In genomic region chr2:216013080-216013909, GRCh38 we compare ENCODE assay signal across 8 cellular contexts. TPM values are rescaled to one million over a fixed set of nuclear protein-coding genes. Genes with fewer than 3 reads are reported as not detected.
A peak's percentile ranks its signal among the peaks of the same experiment; 100 is the strongest.
DNase-seq lines count a peak whose midpoint lies in the region; ATAC-seq lines count a peak whose summit lies in the region.

TSS of gene MREG (minus strand) at chr2:216013551. CDS start at chr2:216013327, 224 bp downstream.

- no peaks in the 10 kb centered on the region for H3K27me3 Mint-ChIP-seq in CD4-positive, alpha-beta memory T cell
- H3K27me3 Mint-ChIP-seq in memory B cell, result no peaks in the 10 kb centered on the region

- peak within 1 kb of the TSS in 1 of 2 donors; percentile 63 for H3K4me3 ChIP-seq in CD4-positive, alpha-beta memory T cell (ENCODE audit: low read length in 2 of 2)
- peak within 1 kb of the TSS; percentile 69 for H3K4me3 ChIP-seq in effector memory CD4-positive, alpha-beta T cell (ENCODE audit: insufficient read depth, low read depth, low read length, poor library complexity, severe bottlenecking)

- H3K4me1 Mint-ChIP-seq in CD4-positive, alpha-beta memory T cell, result peaks cover 39 to 61% (median 46%) of the 10 kb centered on the region in 4 donors
- H3K4me1 Mint-ChIP-seq in memory B cell, result peaks cover 43% of the 10 kb centered on the region

- peak within 1 kb of the TSS; percentile 54 to 89 (median 80) for H3K27ac Mint-ChIP-seq in CD4-positive, alpha-beta memory T cell
- H3K27ac Mint-ChIP-seq in memory B cell, result peak within 1 kb of the TSS; percentile 4

- POLR2A ChIA-PET in CD4-positive, alpha-beta memory T cell (lab: Charles Lee; ENCODE audit: partially characterized antibody), result interaction anchor here (0.6 kb wide), 1 partner anchor 1514 kb away, joined by 3 read pairs; no protein-coding TSS in a partner anchor

- no peaks in the 10 kb centered on the region for H3K9me3 ChIP-seq in CD4-positive, alpha-beta memory T cell (ENCODE audit: control insufficient read depth in 1 of 2, low read length in 2 of 2)
- H3K9me3 ChIP-seq in effector memory CD4-positive, alpha-beta T cell (ENCODE audit: control insufficient read depth, low read length), result no peaks in the 10 kb centered on the region

- CTCF ChIA-PET in CD4-positive, alpha-beta memory T cell (lab: Charles Lee; ENCODE audit: partially characterized antibody), result interaction anchor here (0.9 to 3.7 kb wide), 6 partner anchors 8 to 45 kb away, joined by 3 to 27 read pairs (median 4); no protein-coding TSS in a partner anchor

- no peaks in the 10 kb centered on the region for H3K36me3 ChIP-seq in CD4-positive, alpha-beta memory T cell (ENCODE audit: insufficient read depth, low read length)
- H3K36me3 ChIP-seq in effector memory CD4-positive, alpha-beta T cell (ENCODE audit: control insufficient read depth, insufficient read depth, low read length), result no peaks in the 10 kb centered on the region

- ATAC-seq in GM19438 (IDR thresholded peaks at IDR 0.05; ENCODE audit: low read depth, unreplicated experiment) (peak; percentile 48), HG03565 (IDR thresholded peaks at IDR 0.05; ENCODE audit: unreplicated experiment) (peak; percentile 28), memory B cell (ENCODE audit: low read depth) (peak; percentile 63)

- H3K27me3 ChIP-seq in CD4-positive, alpha-beta memory T cell (ENCODE audit: insufficient read depth, low read length), result no peaks in the 10 kb centered on the region
- H3K27me3 ChIP-seq in effector memory CD4-positive, alpha-beta T cell (replicated peaks; ENCODE audit: control insufficient read depth, insufficient read depth, low read length, poor library complexity, severe bottlenecking), result no peaks in the 10 kb centered on the region

- no peak within 1 kb of the TSS for H3K27ac ChIP-seq in CD4-positive, alpha-beta memory T cell (ENCODE audit: low read depth, low read length)
- H3K27ac ChIP-seq in effector memory CD4-positive, alpha-beta T cell (ENCODE audit: insufficient read depth, low read length, poor library complexity, severe bottlenecking), result peak within 1 kb of the TSS; percentile 18

- peaks cover 0 to 3% of the 10 kb centered on the region in 2 donors for H3K36me3 Mint-ChIP-seq in CD4-positive, alpha-beta memory T cell
- H3K36me3 Mint-ChIP-seq in memory B cell, result peaks cover 4% of the 10 kb centered on the region

- H3K4me1 ChIP-seq in CD4-positive, alpha-beta memory T cell (ENCODE audit: insufficient read depth, low read length), result peaks cover 47% of the 10 kb centered on the region
- H3K4me1 ChIP-seq in effector memory CD4-positive, alpha-beta T cell (ENCODE audit: control insufficient read depth, insufficient read depth, low read length, poor library complexity, severe bottlenecking), result peaks cover 35% of the 10 kb centered on the region

- intact Hi-C loops in CD4-positive, alpha-beta memory T cell (cut with micrococcal nuclease), result loop anchor here (1.0 to 10.0 kb wide), 4 partner anchors 10 to 1206 kb away; partner anchors contain the start of genes ATIC and BARD1

- no peaks in the 10 kb centered on the region for H3K9me3 Mint-ChIP-seq in CD4-positive, alpha-beta memory T cell
- H3K9me3 Mint-ChIP-seq in memory B cell, result no peaks in the 10 kb centered on the region

- peak; percentile 79 to 85 (median 82) for DNase-seq in CD4-positive, alpha-beta memory T cell
- peak; percentile 80 for DNase-seq in NCI-H82 treated with DMSO at 0.1 percent for 48 hours (lab: John Stamatoyannopoulos, UW; ENCODE audit: unreplicated experiment)
- DNase-seq in activated CD8-positive, alpha-beta memory T cell treated with anti-CD3 and anti-CD28 coated beads for 1 hour (ENCODE audit: extremely low read depth in 1 of 2, low read depth in 1 of 2), result peak; percentile 45 to 74
- DNase-seq in effector memory CD4-positive, alpha-beta T cell, result peak; percentile 68 to 75 (median 75)
- peak; percentile 84 to 87 for DNase-seq in memory B cell (ENCODE audit: low spot score in 2 of 2)
- peak; percentile 71 for DNase-seq in stimulated activated CD8-positive, alpha-beta memory T cell treated with anti-CD3 and anti-CD28 coated beads, Interleukin-12 subunit alpha, Interleukin-12 subunit beta, amount 100 ng/mL, for 1 hour (ENCODE audit: low read depth)

- peak within 1 kb of the TSS; percentile 89 to 93 (median 90) for H3K4me3 Mint-ChIP-seq in CD4-positive, alpha-beta memory T cell
- peak within 1 kb of the TSS; percentile 93 for H3K4me3 Mint-ChIP-seq in memory B cell

RNA-seq across cellular contexts. Expression of gene MREG, which starts in this region (rescaled TPM):
- total RNA-seq in CD4-positive, alpha-beta memory T cell, result 1 to 10 TPM; 7.4 TPM
- 1 to 10 TPM in 1 of 2 donors, under 1 TPM in 1; 0.11 to 2.1 TPM for polyA plus RNA-seq in CD4-positive, alpha-beta memory T cell
